Comparison of ENCODE assay signal across 14 cellular contexts in genomic region chr7:135321556-135321955, GRCh38.
DNase-seq lines count a peak whose midpoint lies in the region; ATAC-seq and TF ChIP-seq lines count a peak whose summit lies in the region.
"Had no signal": no experiment of that assay in that cellular context is flagged by ENCODE, and none has a peak within 500 bp of the region (broad histone marks: within the 10 kb centered on the region; RNA-seq: fewer than 3 reads in every experiment).

No MANE protein-coding gene starts in this region.

- peaks cover 2% of the 10 kb centered on the region for H3K9me3 Mint-ChIP-seq in activated CD8-positive, alpha-beta memory T cell treated with anti-CD3 and anti-CD28 coated beads, Interleukin-2, amount 10 ng/mL, durations not matched to agents 7 days and 5 days (ENCODE audit: low read depth)

- H3K27ac Mint-ChIP-seq in activated CD8-positive, alpha-beta memory T cell treated with anti-CD3 and anti-CD28 coated beads, Interleukin-2, amount 10 ng/mL, durations not matched to agents 7 days and 5 days: no peak overlapping the region
- H3K27ac Mint-ChIP-seq: H9 had no signal

- H3K27me3 Mint-ChIP-seq in activated CD8-positive, alpha-beta memory T cell treated with anti-CD3 and anti-CD28 coated beads, Interleukin-2, amount 10 ng/mL, durations not matched to agents 7 days and 5 days: no peaks in the 10 kb centered on the region

- no peaks in the 10 kb centered on the region for H3K36me3 Mint-ChIP-seq in activated CD8-positive, alpha-beta memory T cell treated with anti-CD3 and anti-CD28 coated beads, Interleukin-2, amount 10 ng/mL, durations not matched to agents 7 days and 5 days

- no peaks in the 10 kb centered on the region for H3K4me1 ChIP-seq in vagina
- H3K4me1 ChIP-seq: BLaER1 had no signal

- CTCF ChIA-PET in activated CD8-positive, alpha-beta memory T cell treated with anti-CD3 and anti-CD28 coated beads, Interleukin-2, amount 10 ng/mL, durations not matched to agents 7 days and 5 days (lab: Charles Lee): no interaction called here

- TF ChIP-seq POLR2A in vagina (IDR thresholded peaks at IDR 0.05): no peak

- H3K27me3 ChIP-seq in vagina: no peaks in the 10 kb centered on the region
- H3K27me3 ChIP-seq: BLaER1 had no signal

- no peaks in the 10 kb centered on the region for H3K36me3 ChIP-seq in vagina
- H3K36me3 ChIP-seq: BLaER1 had no signal

- no peak overlapping the region for H3K4me3 Mint-ChIP-seq in activated CD8-positive, alpha-beta memory T cell treated with anti-CD3 and anti-CD28 coated beads, Interleukin-2, amount 10 ng/mL, durations not matched to agents 7 days and 5 days
- H3K4me3 Mint-ChIP-seq: H9 had no signal

- ATAC-seq in activated CD8-positive, alpha-beta memory T cell treated with anti-CD3 and anti-CD28 coated beads, Interleukin-2, amount 10 ng/mL, durations not matched to agents 7 days and 5 days: no peak
- ATAC-seq in HG03108 (IDR thresholded peaks at IDR 0.05; ENCODE audit: unreplicated experiment): no peak

- peak overlapping the region; percentile 35 for H3K27ac ChIP-seq in vagina
- H3K27ac ChIP-seq: BLaER1, KMS-11, parathyroid adenoma had no signal

- H3K9me3 ChIP-seq in vagina: no peaks in the 10 kb centered on the region
- H3K9me3 ChIP-seq: BLaER1 had no signal

- peak; percentile 1 for DNase-seq in activated CD8-positive, alpha-beta memory T cell treated with anti-CD3 and anti-CD28 coated beads, Interleukin-2, amount 50 U/mL, for 48 hours
- DNase-seq in activated CD8-positive, alpha-beta memory T cell treated with anti-CD3 and anti-CD28 coated beads, Interleukin-2, amount 10 ng/mL, durations not matched to agents 7 days and 5 days: no peak
- DNase-seq in RPMI7951 (ENCODE audit: low read depth) (peak; percentile 62), foreskin fibroblast (peak; percentile 3 to 12), vagina (ENCODE audit: extremely low spot score in 2 of 2) (no peak), GM13977 (ENCODE audit: low spot score) (no peak), iPS-NIHi7 (ENCODE audit: extremely low spot score) (no peak)
- DNase-seq: central memory CD4-positive, alpha-beta T cell; H9; stimulated activated CD4-positive, alpha-beta T cell treated with anti-CD3 and anti-CD28 coated beads, Interleukin-4, amount 100 ng/mL, for 24 hours had no signal

- H3K4me3 ChIP-seq in foreskin fibroblast (ENCODE audit: low read depth in 1 of 2, low read length in 2 of 2) (no peak overlapping the region), vagina (no peak overlapping the region)
- H3K4me3 ChIP-seq: BLaER1 had no signal

- in situ Hi-C loops in GM13977 (cut with MboI; ENCODE audit: low pct_unique_long_range_greater_than_20kb, low sequenced_read_pairs, unreplicated experiment): no loop called here

- intact Hi-C loops in vagina (cut with DNase I): no loop called here

- H3K4me1 Mint-ChIP-seq in activated CD8-positive, alpha-beta memory T cell treated with anti-CD3 and anti-CD28 coated beads, Interleukin-2, amount 10 ng/mL, durations not matched to agents 7 days and 5 days: no peaks in the 10 kb centered on the region

- no peak for TF ChIP-seq CTCF in foreskin fibroblast (IDR thresholded peaks at IDR 0.05; ENCODE audit: low read depth, low read length)
- TF ChIP-seq CTCF in vagina (IDR thresholded peaks at IDR 0.05): no peak
- no peak for TF ChIP-seq CTCF in GM13977 (IDR thresholded peaks at IDR 0.05; ENCODE audit: extremely low read depth, insufficient read depth, missing control alignments)

Comparison
In these comparisons a context has a peak if more than half of its experiments do, and no peak if none do; other contexts are left out.
1. DNase-seq: peak in activated CD8-positive, alpha-beta memory T cell treated with anti-CD3 and anti-CD28 coated beads, Interleukin-2, amount 50 U/mL, for 48 hours (single experiment), RPMI7951 (single experiment) and foreskin fibroblast (2 of 2); none in activated CD8-positive, alpha-beta memory T cell treated with anti-CD3 and anti-CD28 coated beads, Interleukin-2, amount 10 ng/mL, durations not matched to agents 7 days and 5 days (single experiment), vagina (0 of 2), GM13977 (single experiment) and iPS-NIHi7 (single experiment).